In genomic region chr14:105422695-105423487, GRCh38 we compare ENCODE assay signal across 11 cellular contexts. TPM values are rescaled to one million over a fixed set of nuclear protein-coding genes. Genes with fewer than 3 reads are reported as not detected.
DNase-seq lines count a peak whose midpoint lies in the region; ATAC-seq, FAIRE-seq and TF ChIP-seq lines count a peak whose summit lies in the region.
"Had no signal": no experiment of that assay in that cellular context is flagged by ENCODE, and none has a peak within 500 bp of the region (broad histone marks: within the 10 kb centered on the region; RNA-seq: fewer than 3 reads in every experiment).

No MANE protein-coding gene starts in this region.

- DNase-seq in GM23338 (ENCODE audit: low spot score) (no peak), RWPE2 (ENCODE audit: low spot score) (peak; percentile 61), endothelial cell (ENCODE audit: low spot score) (no peak), GM19239 (ENCODE audit: insufficient read length, low spot score) (no peak)
- DNase-seq: endodermal cell, hippocampal formation, NCI-H1048, T-helper 9 cell had no signal

- H3K79me2 ChIP-seq in GM23338 (replicated peaks; ENCODE audit: insufficient read depth) (peaks cover 79% of the 10 kb centered on the region), parathyroid adenoma (peaks cover 12% of the 10 kb centered on the region)

- H4K20me1 ChIP-seq in GM23338 (replicated peaks; ENCODE audit: insufficient read depth) = peaks cover 47% of the 10 kb centered on the region

- ATAC-seq in GM23338 (no peak), RWPE2 (ENCODE audit: low read depth) (no peak), GM19351 (IDR thresholded peaks at IDR 0.05; ENCODE audit: unreplicated experiment) (no peak), GM21723 (IDR thresholded peaks at IDR 0.05; ENCODE audit: unreplicated experiment) (no peak)

- no peaks in the 10 kb centered on the region for H3K9me3 ChIP-seq in RWPE2 (ENCODE audit: severe bottlenecking)
- H3K9me3 ChIP-seq in parathyroid adenoma (ENCODE audit: control insufficient read depth, low read length) = no peaks in the 10 kb centered on the region

- no peak for FAIRE-seq in GM19239 (lab: Jason Lieb, UNC)

- H3K4me2 ChIP-seq in GM23338 (no peak overlapping the region; the same call in 1 of the 2 replicates), parathyroid adenoma (ENCODE audit: low read length) (peak overlapping the region; percentile 0)

- H3K27ac ChIP-seq in GM23338 (ENCODE audit: low read depth) (no peak overlapping the region), RWPE2 (ENCODE audit: poor library complexity, severe bottlenecking) (no peak overlapping the region), parathyroid adenoma (no peak overlapping the region)

- H3K4me1 ChIP-seq in GM23338 (ENCODE audit: insufficient read depth) (peaks cover 18% of the 10 kb centered on the region), RWPE2 (ENCODE audit: insufficient read depth, poor library complexity, severe bottlenecking) (peaks cover 6% of the 10 kb centered on the region), parathyroid adenoma (peaks cover 14% of the 10 kb centered on the region)

- H3K27me3 ChIP-seq in GM23338 (ENCODE audit: insufficient read depth) (no peaks in the 10 kb centered on the region), RWPE2 (ENCODE audit: insufficient read depth, poor library complexity, severe bottlenecking) (no peaks in the 10 kb centered on the region), parathyroid adenoma (ENCODE audit: control insufficient read depth, insufficient read depth, low read length) (no peaks in the 10 kb centered on the region)

- H3K4me1 Mint-ChIP-seq in GM23338 (peaks cover 17% of the 10 kb centered on the region), endothelial cell (ENCODE audit: unreplicated experiment) (peaks cover 9% of the 10 kb centered on the region)

- H3K36me3 ChIP-seq in GM23338 (ENCODE audit: insufficient read depth) (no peaks in the 10 kb centered on the region), RWPE2 (ENCODE audit: low read depth) (peaks cover 43% of the 10 kb centered on the region), parathyroid adenoma (ENCODE audit: control insufficient read depth, insufficient read depth, low read length) (no peaks in the 10 kb centered on the region)

- H3K27ac Mint-ChIP-seq in GM23338 = no peak overlapping the region
- H3K27ac Mint-ChIP-seq in endothelial cell (ENCODE audit: unreplicated experiment) = peak overlapping the region; percentile 75

- H2AFZ ChIP-seq in GM23338 = no peak overlapping the region
- no peak overlapping the region for H2AFZ ChIP-seq in parathyroid adenoma

- H3K27me3 Mint-ChIP-seq in GM23338 (ENCODE audit: insufficient read depth, low read depth, poor library complexity) = peaks cover 21% of the 10 kb centered on the region
- peaks cover 11% of the 10 kb centered on the region for H3K27me3 Mint-ChIP-seq in endothelial cell (ENCODE audit: unreplicated experiment)

- H3K4me3 Mint-ChIP-seq in GM23338 (peak overlapping the region; percentile 17; the same call in 1 of the 3 replicates), endothelial cell (ENCODE audit: unreplicated experiment) (no peak overlapping the region)

- no peaks in the 10 kb centered on the region for H3K9me2 ChIP-seq in GM23338 (ENCODE audit: insufficient read depth)

- TF ChIP-seq CTCF in GM23338 (conservative IDR thresholded peaks at IDR 0.05; ENCODE audit: low read depth in 2 of 2) (no peak), RWPE2 (IDR thresholded peaks at IDR 0.05; ENCODE audit: poor library complexity, severe bottlenecking) (no peak), endothelial cell (IDR thresholded peaks at IDR 0.05; ENCODE audit: unreplicated experiment) (no peak), parathyroid adenoma (IDR thresholded peaks at IDR 0.05) (no peak)

- H3K9ac ChIP-seq in parathyroid adenoma = no peak overlapping the region

- H3K36me3 Mint-ChIP-seq in GM23338 (ENCODE audit: low read depth) (peaks cover 30% of the 10 kb centered on the region), endothelial cell (ENCODE audit: low read depth, unreplicated experiment) (peaks cover 11% of the 10 kb centered on the region)

- H3K4me3 ChIP-seq in GM23338 (no peak overlapping the region), RWPE2 (ENCODE audit: severe bottlenecking) (no peak overlapping the region), parathyroid adenoma (ENCODE audit: low read depth, low read length) (no peak overlapping the region)

- no peaks in the 10 kb centered on the region for H3F3A ChIP-seq in GM23338 (replicated peaks; ENCODE audit: low read depth)

- H3K9me3 Mint-ChIP-seq in GM23338 (no peaks in the 10 kb centered on the region; the same call in 2 of the 3 replicates), endothelial cell (ENCODE audit: unreplicated experiment) (no peaks in the 10 kb centered on the region)
- H3K9me3 Mint-ChIP-seq: endodermal cell had no signal

TF ChIP-seq in GM23338, 12 proteins besides CTCF, POLR2A, EP300 and RAD21:
- no peak for TF ChIP-seq CREB1 (CRISPR knock-in tag; IDR thresholded peaks at IDR 0.05; ENCODE audit: low read depth)
TF ChIP-seq in GM23338: peak in this region for 0.

RNA-seq across cellular contexts. Expression of gene MTA1, which starts 3.3 kb away (rescaled TPM):
- 104 and 126 TPM in 2 replicates for total RNA-seq in GM23338 (2014; rRNA removed; shearing (Covaris generic))
- polyA plus RNA-seq in GM23338 (2016; fragmentation: Nextera tagmentation; extraction: Ambion mirVana) = 53.3 and 63.2 TPM in 2 replicates
- total RNA-seq in endothelial cell (ENCODE audit: unreplicated experiment) = 150 TPM

RNA-seq across cellular contexts. Expression of gene TEX22, which starts 24.6 kb away (rescaled TPM):
- total RNA-seq in GM23338 (2014; rRNA removed; shearing (Covaris generic)) = 0.21 and 0.54 TPM in 2 replicates
- 0.10 and 0.21 TPM in 2 replicates for polyA plus RNA-seq in GM23338 (2016; fragmentation: Nextera tagmentation; extraction: Ambion mirVana)
- total RNA-seq in endothelial cell (ENCODE audit: unreplicated experiment) = 1.1 TPM

RNA-seq across cellular contexts. Expression of gene CRIP2, which starts 51.7 kb away (rescaled TPM):
- total RNA-seq in GM23338 (2014; rRNA removed; shearing (Covaris generic)) = 3.4 and 5.0 TPM in 2 replicates
- polyA plus RNA-seq in GM23338 (2016; fragmentation: Nextera tagmentation; extraction: Ambion mirVana) = 9.6 and 12.3 TPM in 2 replicates
- total RNA-seq in endothelial cell (ENCODE audit: unreplicated experiment) = 67.4 TPM

Comparison
In these comparisons a context has a peak if more than half of its experiments do, and no peak if none do; other contexts are left out.
1. RNA of gene CRIP2, which starts 51.7 kb away (total RNA-seq): 67.4 TPM in endothelial cell (single experiment); 3.4 to 5.0 TPM in GM23338; every median in the first group is over 10 times any median in the second.